Comparison of ENCODE assay signal across 8 cellular contexts in genomic region chr10:125868372-125868975, GRCh38. TPM values are rescaled to one million over a fixed set of nuclear protein-coding genes. Genes with fewer than 3 reads are reported as not detected.
A peak's percentile ranks its signal among the peaks of the same experiment; 100 is the strongest.
DNase-seq lines count a peak whose midpoint lies in the region; ATAC-seq and TF ChIP-seq lines count a peak whose summit lies in the region.

No MANE protein-coding gene starts in this region.

- H3K9me3 ChIP-seq in RWPE2 (ENCODE audit: severe bottlenecking) (no peaks in the 10 kb centered on the region), osteoblast (ENCODE audit: low read depth, low read length) (no peaks in the 10 kb centered on the region)

- no peaks in the 10 kb centered on the region for H3K79me2 ChIP-seq in osteoblast (ENCODE audit: insufficient read depth, low read length)

- ATAC-seq in HG03342 (IDR thresholded peaks at IDR 0.05; ENCODE audit: unreplicated experiment), result peak; percentile 61
- peak; percentile 72 for ATAC-seq in RWPE2 (ENCODE audit: low read depth)
- ATAC-seq in HG02571 (IDR thresholded peaks at IDR 0.05; ENCODE audit: unreplicated experiment), result no peak

- CTCF ChIA-PET in GM10248 (lab: Yijun Ruan, JAX), result interaction anchor here (0.7 to 3.2 kb wide), 15 partner anchors 9 to 730 kb away, joined by 3 to 17 read pairs (median 4); no protein-coding TSS in a partner anchor

- POLR2A ChIA-PET in GM10248 (lab: Yijun Ruan, JAX), result no interaction called here

- no peak overlapping the region for H3K27ac ChIP-seq in RWPE2 (ENCODE audit: poor library complexity, severe bottlenecking)
- no peak overlapping the region for H3K27ac ChIP-seq in osteoblast (ENCODE audit: low read depth, low read length)

- peaks cover 40% of the 10 kb centered on the region for H3K36me3 ChIP-seq in RWPE2 (ENCODE audit: low read depth)
- H3K36me3 ChIP-seq in osteoblast (ENCODE audit: insufficient read depth, low read length), result peaks cover 17% of the 10 kb centered on the region

- no peak overlapping the region for H3K4me2 ChIP-seq in osteoblast (ENCODE audit: insufficient read depth, low read length)

- H3K4me1 ChIP-seq in RWPE2 (ENCODE audit: insufficient read depth, poor library complexity, severe bottlenecking), result no peaks in the 10 kb centered on the region
- H3K4me1 ChIP-seq in osteoblast (ENCODE audit: insufficient read depth, low read length), result peaks cover 3% of the 10 kb centered on the region

- peak; percentile 83 for TF ChIP-seq CTCF in GM10248 (IDR thresholded peaks at IDR 0.05; ENCODE audit: control extremely low read depth, extremely low read depth, low read depth, missing control alignments)
- peak; percentile 91 for TF ChIP-seq CTCF in RWPE2 (IDR thresholded peaks at IDR 0.05; ENCODE audit: poor library complexity, severe bottlenecking)
- TF ChIP-seq CTCF in epithelial cell of esophagus (IDR thresholded peaks at IDR 0.05; ENCODE audit: insufficient read depth, low read depth, low read length, missing control alignments), result peak; percentile 92
- peak; percentile 89 for TF ChIP-seq CTCF in osteoblast (IDR thresholded peaks at IDR 0.05; ENCODE audit: extremely low read depth, low read depth, low read length)

- H3K27me3 ChIP-seq in RWPE2 (ENCODE audit: insufficient read depth, poor library complexity, severe bottlenecking) (no peaks in the 10 kb centered on the region), osteoblast (ENCODE audit: insufficient read depth, low read length) (no peaks in the 10 kb centered on the region)

- H2AFZ ChIP-seq in osteoblast (ENCODE audit: low read length), result no peak overlapping the region

- H3K4me3 ChIP-seq in RWPE2 (ENCODE audit: severe bottlenecking), result no peak overlapping the region
- no peak overlapping the region for H3K4me3 ChIP-seq in epithelial cell of esophagus (ENCODE audit: low read length)
- no peak overlapping the region for H3K4me3 ChIP-seq in osteoblast (ENCODE audit: insufficient read depth, low read length)

- peaks cover 10% of the 10 kb centered on the region for H4K20me1 ChIP-seq in osteoblast (ENCODE audit: insufficient read depth, low read length)

- in situ Hi-C loops in ACHN (cut with HindIII; ENCODE audit: low pct_ligation_motif_present, low pct_unique_long_range_greater_than_20kb, low sequenced_read_pairs), result no loop called here

- peak; percentile 72 for DNase-seq in ACHN
- DNase-seq in GM10248 (ENCODE audit: extremely low spot score), result peak; percentile 32
- DNase-seq in RWPE2 (ENCODE audit: low spot score), result no peak
- peak; percentile 78 for DNase-seq in epithelial cell of esophagus (ENCODE audit: low read depth)
- no peak for DNase-seq in osteoblast (ENCODE audit: insufficient read length, low spot score, missing footprints)
- DNase-seq in GDM1 (lab: John Stamatoyannopoulos, UW), result no peak

RNA-seq across cellular contexts. Expression of gene DHX32, which starts 12.6 kb away (rescaled TPM):
- total RNA-seq in osteoblast, result 52.8 and 55.4 TPM in 2 replicates

RNA-seq across cellular contexts. Expression of gene FANK1, which starts 27.9 kb away (rescaled TPM):
- 8.3 and 8.5 TPM in 2 replicates for total RNA-seq in osteoblast

RNA-seq across cellular contexts. Expression of gene BCCIP, which starts 45.1 kb away (rescaled TPM):
- total RNA-seq in osteoblast, result 25.9 and 26.8 TPM in 2 replicates

RNA-seq across cellular contexts. Expression of gene UROS, which starts 45.4 kb away (rescaled TPM):
- total RNA-seq in osteoblast, result 90.5 and 105 TPM in 2 replicates

Comparison
In these comparisons a context has a peak if more than half of its experiments do, and no peak if none do; other contexts are left out.
1. DNase-seq: peak in ACHN (single experiment), GM10248 (single experiment) and epithelial cell of esophagus (single experiment); none in RWPE2 (single experiment), osteoblast (single experiment) and GDM1 (single experiment).
2. Peak in every context shown above with its lines, with median percentiles within 50 percentile points of each other: CTCF ChIP-seq.